Comparison of ENCODE assay signal across 24 cellular contexts in the genomic region with DNA sequence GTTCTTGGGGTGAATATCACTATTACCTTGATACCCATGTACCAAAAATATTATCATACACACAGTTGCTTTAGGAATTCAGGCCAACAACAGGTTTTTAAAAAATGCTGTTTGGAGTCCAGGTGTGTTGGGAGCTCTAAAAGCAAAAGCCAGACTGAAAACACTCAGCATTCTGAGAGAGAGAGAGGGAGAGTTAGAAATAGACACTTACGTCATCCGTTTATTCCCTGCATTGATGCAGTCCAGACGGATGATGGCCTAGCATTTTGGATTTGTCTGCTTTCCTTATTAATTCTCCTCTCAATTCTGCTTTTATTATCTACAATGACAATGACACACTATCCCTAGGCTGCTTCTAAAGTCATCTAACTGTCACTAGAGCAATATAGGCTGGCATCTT.
DNase-seq lines count a peak whose midpoint lies in the region; ATAC-seq, FAIRE-seq and TF ChIP-seq lines count a peak whose summit lies in the region.
"Had no signal": no experiment of that assay in that cellular context is flagged by ENCODE, and none has a peak within 500 bp of the region (broad histone marks: within the 10 kb centered on the region; RNA-seq: fewer than 3 reads in every experiment).

No MANE protein-coding gene starts in this region.

- H2BK12ac ChIP-seq in H1 (ENCODE audit: low read depth, low read length) (no peak overlapping the region), mesenchymal stem cell (ENCODE audit: low read length in 2 of 2) (no peak overlapping the region)

- no peaks in the 10 kb centered on the region for H3K36me3 ChIP-seq in heart left ventricle
- H3K36me3 ChIP-seq in H1 (ENCODE audit: control insufficient read depth in 2 of 4, insufficient read depth in 4 of 4, low read length in 3 of 4) = no peaks in the 10 kb centered on the region
- H3K36me3 ChIP-seq in mesenchymal stem cell (ENCODE audit: control insufficient read depth in 1 of 2, insufficient read depth in 2 of 2, low read depth in 1 of 2, low read length in 2 of 2) = no peaks in the 10 kb centered on the region
- H3K36me3 ChIP-seq: neutrophil, stomach, upper lobe of right lung had no signal

- WGBS in heart left ventricle, 4 donors = 31 to 49% (median 36%) methylated on average over 3 of the region's 3 CpGs
- WGBS in H1 (ENCODE audit: extremely low coverage in 1 of 2, insufficient coverage in 1 of 2, insufficient read length in 1 of 2, insufficient replicate concordance in 2 of 2, low coverage in 1 of 2, low lambda C conversion rate in 2 of 2, missing lambda C conversion rate in 1 of 2), 2 experiments = 96% methylated on average over 3 of the region's 3 CpGs; no CpG with 5 or more reads in 1 of the 2 experiments
- 80% methylated on average over 3 of the region's 3 CpGs for WGBS in mesenchymal stem cell

- no peak for TF ChIP-seq CTCF in heart left ventricle (IDR thresholded peaks at IDR 0.05)
- no peak for TF ChIP-seq CTCF in H1 (IDR thresholded peaks at IDR 0.05; ENCODE audit: control extremely low read depth in 1 of 3, insufficient read depth in 1 of 3, low read depth in 1 of 3, low read length in 3 of 3)

- no peak for TF ChIP-seq POLR2A in heart left ventricle (IDR thresholded peaks at IDR 0.05)
- no peak for TF ChIP-seq POLR2A in H1 (IDR thresholded peaks at IDR 0.05; ENCODE audit: control extremely low read depth in 1 of 2, low read depth in 2 of 2, low read length in 2 of 2)

- H3K4me1 ChIP-seq in heart left ventricle (peaks cover 0 to 18% (median 10%) of the 10 kb centered on the region in 12 donors), H1 (replicated peaks in 1 of 4; ENCODE audit: control insufficient read depth in 3 of 4, insufficient read depth in 4 of 4, low read length in 3 of 4) (peaks cover 0 to 3% (median 0%) of the 10 kb centered on the region in 4 experiments; a peak in 1 of 7 replicates), mesenchymal stem cell (ENCODE audit: control insufficient read depth, insufficient read depth, low read depth, low read length) (peaks cover 12% of the 10 kb centered on the region)
- H3K4me1 ChIP-seq: upper lobe of right lung had no signal

- H2AK5ac ChIP-seq in H1 (ENCODE audit: low read depth, low read length) = no peak overlapping the region
- H2AK5ac ChIP-seq in mesenchymal stem cell (ENCODE audit: low read length, severe bottlenecking) = no peak overlapping the region

- H3K56ac ChIP-seq in H1 (replicated peaks; ENCODE audit: insufficient read length, low read depth, low read length) = no peak overlapping the region

- no peak overlapping the region for H3K4me3 ChIP-seq in heart left ventricle
- no peak overlapping the region for H3K4me3 ChIP-seq in H1 (ENCODE audit: extremely low read depth in 1 of 4, insufficient read depth in 2 of 4, low read depth in 3 of 4, low read length in 4 of 4)
- no peak overlapping the region for H3K4me3 ChIP-seq in mesenchymal stem cell (ENCODE audit: insufficient read depth in 1 of 2, low read depth in 1 of 2, low read length in 2 of 2)
- H3K4me3 ChIP-seq: GM23248, stomach, upper lobe of right lung had no signal

- POLR2A ChIA-PET in H1 (lab: Charles Lee; ENCODE audit: partially characterized antibody) = no interaction called here

- H4K5ac ChIP-seq in H1 (ENCODE audit: insufficient read length, low read depth, low read length) = no peak overlapping the region

- H3K79me1 ChIP-seq in H1 (ENCODE audit: low read depth, low read length) (no peaks in the 10 kb centered on the region), mesenchymal stem cell (replicated peaks; ENCODE audit: low read length, poor library complexity, severe bottlenecking) (no peaks in the 10 kb centered on the region)

- H2BK5ac ChIP-seq in H1 (ENCODE audit: low read depth, low read length) (no peak overlapping the region), mesenchymal stem cell (ENCODE audit: low read depth, low read length, poor library complexity, severe bottlenecking) (no peak overlapping the region)

- FAIRE-seq in H1 (lab: Jason Lieb, UNC) = no peak

- H3K79me2 ChIP-seq in H1 (ENCODE audit: control insufficient read depth in 1 of 2, insufficient read depth in 2 of 2, low read length in 2 of 2) = no peaks in the 10 kb centered on the region

- H3K9ac ChIP-seq in H1 (replicated peaks in 1 of 4; ENCODE audit: extremely low read depth in 1 of 4, low read depth in 3 of 4, low read length in 3 of 4) (no peak overlapping the region), mesenchymal stem cell (ENCODE audit: low read length) (peak overlapping the region; percentile 47)
- H3K9ac ChIP-seq: GM23248 had no signal

- H3K4ac ChIP-seq in H1 (replicated peaks; ENCODE audit: insufficient read length, low read depth, low read length) (no peak overlapping the region), mesenchymal stem cell (ENCODE audit: low read depth in 1 of 2, low read length in 2 of 2) (no peak overlapping the region)

- H2BK120ac ChIP-seq in H1 (replicated peaks; ENCODE audit: low read depth, low read length) (no peak overlapping the region), mesenchymal stem cell (ENCODE audit: low read depth, low read length) (no peak overlapping the region)

- H3K27me3 ChIP-seq in heart left ventricle (no peaks in the 10 kb centered on the region), H1 (replicated peaks in 1 of 4; ENCODE audit: control insufficient read depth in 3 of 4, extremely low read depth in 1 of 4, insufficient read depth in 3 of 4, low read length in 3 of 4) (no peaks in the 10 kb centered on the region), mesenchymal stem cell (ENCODE audit: control insufficient read depth in 1 of 2, insufficient read depth in 1 of 2, low read length in 2 of 2) (no peaks in the 10 kb centered on the region)
- H3K27me3 ChIP-seq: neutrophil, stomach, upper lobe of right lung had no signal

- H4K91ac ChIP-seq in H1 (replicated peaks; ENCODE audit: insufficient read length, low read length) (no peak overlapping the region), mesenchymal stem cell (ENCODE audit: low read length) (no peak overlapping the region)

- H3K18ac ChIP-seq in H1 (ENCODE audit: extremely low read depth, low read length) (no peak overlapping the region), mesenchymal stem cell (ENCODE audit: low read depth in 1 of 2, low read length in 2 of 2) (no peak overlapping the region)

- ATAC-seq in heart left ventricle (peak; percentile 68 to 85 (median 80)), Right ventricle myocardium inferior (no peak), HG03520 (IDR thresholded peaks at IDR 0.05; ENCODE audit: unreplicated experiment) (no peak)
- ATAC-seq in stimulated activated naive CD8-positive, alpha-beta T cell treated with anti-CD3 and anti-CD28 coated beads, Interleukin-15, Interleukin-2, amounts not matched to agents 100 U/mL and 50 U/mL, for 24 hours = no peak
- ATAC-seq: activated T-cell treated with anti-CD3 and anti-CD28 coated beads, Interleukin-2, amount 50 U/mL, for 72 hours had no signal

- H2BK20ac ChIP-seq in H1 (ENCODE audit: low read length) = no peak overlapping the region

- CTCF ChIA-PET in H1 (lab: Charles Lee; ENCODE audit: partially characterized antibody) = no interaction called here

- H4K20me1 ChIP-seq in H1 (replicated peaks in 1 of 2; ENCODE audit: control insufficient read depth in 1 of 2, insufficient read depth in 2 of 2, low read length in 2 of 2) = no peaks in the 10 kb centered on the region

- H2BK15ac ChIP-seq in H1 (ENCODE audit: low read length) = no peak overlapping the region
- H2BK15ac ChIP-seq in mesenchymal stem cell (ENCODE audit: low read depth, poor library complexity, severe bottlenecking) = no peak overlapping the region

- intact Hi-C loops in heart left ventricle (cut with DNase I) (no loop called here), Right ventricle myocardium inferior (cut with DNase I) (no loop called here)

- no peak overlapping the region for H4K8ac ChIP-seq in H1 (ENCODE audit: extremely low read depth, insufficient read depth, low read length)
- H4K8ac ChIP-seq in mesenchymal stem cell (ENCODE audit: low read length) = no peak overlapping the region

- TF ChIP-seq RAD21 in H1 (IDR thresholded peaks at IDR 0.05 in 1 of 2, conservative IDR thresholded peaks at IDR 0.05 in 1 of 2; ENCODE audit: low read depth in 2 of 2, low read length in 2 of 2) = no peak

- DNase-seq in heart left ventricle (no peak), Right ventricle myocardium inferior (ENCODE audit: missing footprints) (no peak), H1 (ENCODE audit: low read depth in 1 of 2, low spot score in 2 of 2) (no peak), mesenchymal stem cell (no peak), superior temporal gyrus (ENCODE audit: extremely low spot score) (peak; percentile 62)
- DNase-seq in stimulated activated naive CD8-positive, alpha-beta T cell treated with anti-CD3 and anti-CD28 coated beads, Interleukin-15, Interleukin-2, amounts not matched to agents 100 U/mL and 50 U/mL, for 24 hours = no peak
- no peak for DNase-seq in activated effector memory CD4-positive, alpha-beta T cell treated with anti-CD3 and anti-CD28 coated beads, Interleukin-2, amount 50 U/mL, for 16 hours
- DNase-seq: activated naive CD4-positive, alpha-beta T cell treated with anti-CD3 and anti-CD28 coated beads, Interleukin-2, amount 10 ng/mL, durations not matched to agents 7 days and 5 days; activated T-cell treated with anti-CD3 and anti-CD28 coated beads, Interleukin-2, amount 50 U/mL, for 72 hours; aorta; Caco-2; effector CD8-positive, alpha-beta T cell; glutamatergic neuron; GM23248; Karpas-422; NCI-H1048; NCI-H2029; NCI-H774; SHP77; stomach; SW 1271; upper lobe of right lung had no signal

- no peak overlapping the region for H3K23ac ChIP-seq in H1 (ENCODE audit: insufficient read length)
- H3K23ac ChIP-seq in mesenchymal stem cell (ENCODE audit: low read length in 2 of 2) = no peak overlapping the region

- H3K27ac ChIP-seq in heart left ventricle (peak overlapping the region in 6 of 12 donors; percentile 29 to 62 (median 42)), H1 (ENCODE audit: low read depth, low read length) (no peak overlapping the region), mesenchymal stem cell (ENCODE audit: low read length, poor library complexity, severe bottlenecking) (peak overlapping the region; percentile 78)
- H3K27ac ChIP-seq: GM23248, neutrophil, stomach, upper lobe of right lung had no signal

- H3K9me3 ChIP-seq in heart left ventricle (no peaks in the 10 kb centered on the region), H1 (ENCODE audit: insufficient read depth in 2 of 2, low read depth in 1 of 2, low read length in 1 of 2) (no peaks in the 10 kb centered on the region), mesenchymal stem cell (ENCODE audit: control insufficient read depth, low read length) (no peaks in the 10 kb centered on the region)
- H3K9me3 ChIP-seq: Caco-2, neutrophil, stomach, upper lobe of right lung had no signal

- no peak overlapping the region for H3K4me2 ChIP-seq in H1 (ENCODE audit: insufficient read depth in 1 of 2, low read depth in 2 of 2, low read length in 2 of 2)
- no peak overlapping the region for H3K4me2 ChIP-seq in mesenchymal stem cell (ENCODE audit: low read length, poor library complexity, severe bottlenecking)

- no peak for TF ChIP-seq EP300 in H1 (IDR thresholded peaks at IDR 0.05; ENCODE audit: borderline replicate concordance in 1 of 2, low read depth in 2 of 2, low read length in 2 of 2)

- H3K14ac ChIP-seq in H1 (ENCODE audit: insufficient read length) (no peak overlapping the region), mesenchymal stem cell (ENCODE audit: low read length in 2 of 2) (no peak overlapping the region)

- H2AFZ ChIP-seq in H1 (ENCODE audit: low read length) (peak overlapping the region; percentile 91; the same call in 1 of the 2 replicates), mesenchymal stem cell (ENCODE audit: low read depth, low read length) (no peak overlapping the region)
- H2AFZ ChIP-seq: GM23248 had no signal

- H3K23me2 ChIP-seq in H1 (ENCODE audit: low read depth, low read length) = no peaks in the 10 kb centered on the region

Comparison
In these comparisons a context has a peak if more than half of its experiments do, and no peak if none do; other contexts are left out.
1. ATAC-seq: peak in heart left ventricle (4 of 4); none in Right ventricle myocardium inferior (single experiment), HG03520 (single experiment) and stimulated activated naive CD8-positive, alpha-beta T cell treated with anti-CD3 and anti-CD28 coated beads, Interleukin-15, Interleukin-2, amounts not matched to agents 100 U/mL and 50 U/mL, for 24 hours (single experiment).